17 cellular contexts compared by ENCODE assay signal in genomic region chr21:34008618-34009017, GRCh38.
DNase-seq lines count a peak whose midpoint lies in the region; ATAC-seq and TF ChIP-seq lines count a peak whose summit lies in the region.
"Had no signal": no experiment of that assay in that cellular context is flagged by ENCODE, and none has a peak within 500 bp of the region (broad histone marks: within the 10 kb centered on the region; RNA-seq: fewer than 3 reads in every experiment).

No MANE protein-coding gene starts in this region.

- H4K91ac ChIP-seq in H9 (ENCODE audit: insufficient read length, low read depth, low read length): no peak overlapping the region

- H3K36me3 ChIP-seq in ovary: no peaks in the 10 kb centered on the region
- H3K36me3 ChIP-seq: right lobe of liver, tibial nerve had no signal

- no peak overlapping the region for H2AK5ac ChIP-seq in H9 (ENCODE audit: insufficient read length, low read length)

- H3T11ph ChIP-seq in H9 (ENCODE audit: low read length): no peak overlapping the region

- no peak overlapping the region for H3K23ac ChIP-seq in H9 (ENCODE audit: insufficient read length, low read depth, low read length)

- no peak overlapping the region for H3K18ac ChIP-seq in H9 (ENCODE audit: insufficient read length, low read depth, low read length)

- H2BK12ac ChIP-seq in H9 (ENCODE audit: insufficient read length, low read depth, low read length): no peak overlapping the region

- H3K9me3 Mint-ChIP-seq in H9: peaks cover 17 to 23% of the 10 kb centered on the region in 2 experiments
- H3K9me3 Mint-ChIP-seq in activated naive CD4-positive, alpha-beta T cell treated with anti-CD3 and anti-CD28 coated beads, Interleukin-2, amount 50 U/mL, for 72 hours: peaks cover 14 to 24% of the 10 kb centered on the region in 2 donors

- H2BK20ac ChIP-seq in H9 (ENCODE audit: low read depth, low read length, poor library complexity, severe bottlenecking): no peak overlapping the region

- no peak for TF ChIP-seq EP300 in ovary (IDR thresholded peaks at IDR 0.05)

- H3K9me3 ChIP-seq in H9 (ENCODE audit: control insufficient read depth, low read depth, low read length) (no peaks in the 10 kb centered on the region), ovary (no peaks in the 10 kb centered on the region)

- DNase-seq in H9: no peak
- peak; percentile 79 for DNase-seq in NCI-H226
- DNase-seq in activated naive CD4-positive, alpha-beta T cell treated with anti-CD3 and anti-CD28 coated beads, Interleukin-2, amount 50 U/mL, for 72 hours (ENCODE audit: low spot score in 2 of 2): peak; percentile 57 to 84
- DNase-seq in stimulated activated CD4-positive, alpha-beta T cell treated with anti-CD3 and anti-CD28 coated beads, Interleukin-4, amount 100 ng/mL, for 24 hours: peak; percentile 77
- DNase-seq in ovary: no peak
- no peak for DNase-seq in NCI-H446 treated with DMSO at 0.1 percent for 48 hours (lab: John Stamatoyannopoulos, UW)
- DNase-seq in germinal center (ENCODE audit: low spot score): no peak
- DNase-seq: C1 segment of cervical spinal cord; caudate nucleus; DMS79; effector memory CD4-positive, alpha-beta T cell; foreskin keratinocyte; KG1; right lobe of liver had no signal

- H3K27ac Mint-ChIP-seq in H9: peak overlapping the region in 2 of 3 experiments; percentile 77; a peak in 4 of 7 replicates
- peak overlapping the region in 1 of 2 donors; percentile 17 for H3K27ac Mint-ChIP-seq in activated naive CD4-positive, alpha-beta T cell treated with anti-CD3 and anti-CD28 coated beads, Interleukin-2, amount 50 U/mL, for 72 hours
- H3K27ac Mint-ChIP-seq: memory B cell had no signal

- no peak overlapping the region for H2AFZ ChIP-seq in H9 (ENCODE audit: low read length)

- no peak overlapping the region for H3K9ac ChIP-seq in H9 (ENCODE audit: extremely low read depth, insufficient read length, low read length)

- no peak for TF ChIP-seq POLR2A in ovary (IDR thresholded peaks at IDR 0.05)

- no peaks in the 10 kb centered on the region for H3K23me2 ChIP-seq in H9 (ENCODE audit: insufficient read length, low read depth, low read length, poor library complexity, severe bottlenecking)

- no peak overlapping the region for H4K8ac ChIP-seq in H9 (replicated peaks; ENCODE audit: insufficient read length, low read depth, low read length)

- no peak overlapping the region for H3K4ac ChIP-seq in H9 (ENCODE audit: low read depth, low read length)

- peaks cover 14 to 15% of the 10 kb centered on the region in 2 experiments for H3K4me1 Mint-ChIP-seq in H9
- H3K4me1 Mint-ChIP-seq: memory B cell had no signal

- no peak overlapping the region for H3K27ac ChIP-seq in H9 (ENCODE audit: insufficient read length, low read depth, low read length)
- no peak overlapping the region for H3K27ac ChIP-seq in ovary
- H3K27ac ChIP-seq: foreskin keratinocyte, right lobe of liver, tibial nerve had no signal

- H3K4me1 ChIP-seq in H9 (ENCODE audit: insufficient read depth, low read length) (no peaks in the 10 kb centered on the region), ovary (ENCODE audit: insufficient read depth) (peaks cover 2% of the 10 kb centered on the region)
- H3K4me1 ChIP-seq: foreskin keratinocyte, right lobe of liver had no signal

- H3K56ac ChIP-seq in H9 (ENCODE audit: insufficient read length, low read depth, low read length): no peak overlapping the region

- no CpG with 5 or more reads among the region's 5 CpGs for WGBS in H9 (ENCODE audit: extremely low coverage, insufficient read length, low lambda C conversion rate)
- WGBS in ovary, 3 donors: 70 to 75% (median 73%) methylated on average over 5 of the region's 5 CpGs

- H3K4me3 ChIP-seq in ovary: no peak overlapping the region
- H3K4me3 ChIP-seq: right lobe of liver, tibial nerve had no signal

- H2BK15ac ChIP-seq in H9 (ENCODE audit: low read depth, low read length): no peak overlapping the region

- no peaks in the 10 kb centered on the region for H3K27me3 ChIP-seq in H9 (ENCODE audit: insufficient read depth, low read length)
- no peaks in the 10 kb centered on the region for H3K27me3 ChIP-seq in ovary
- H3K27me3 ChIP-seq: foreskin keratinocyte, right lobe of liver, tibial nerve had no signal

- no peak overlapping the region for H2BK5ac ChIP-seq in H9 (ENCODE audit: insufficient read length, low read length)

- peaks cover 2 to 20% (median 9%) of the 10 kb centered on the region in 3 experiments; a peak in 5 of 7 replicates for H3K36me3 Mint-ChIP-seq in H9 (ENCODE audit: insufficient read depth in 1 of 3, low read depth in 3 of 3)
- H3K36me3 Mint-ChIP-seq in activated naive CD4-positive, alpha-beta T cell treated with anti-CD3 and anti-CD28 coated beads, Interleukin-2, amount 50 U/mL, for 72 hours: peaks cover 21 to 48% of the 10 kb centered on the region in 2 donors

- no peaks in the 10 kb centered on the region for H3K79me1 ChIP-seq in H9 (ENCODE audit: insufficient read depth, low read depth, low read length, poor library complexity, severe bottlenecking)

- no peak overlapping the region; a peak in 1 of 5 replicates for H3K4me3 Mint-ChIP-seq in H9
- H3K4me3 Mint-ChIP-seq: memory B cell had no signal

- H4K5ac ChIP-seq in H9 (ENCODE audit: insufficient read length, low read depth, low read length): no peak overlapping the region

- H3K79me2 ChIP-seq in H9 (ENCODE audit: insufficient read depth, low read length): no peaks in the 10 kb centered on the region

- H2BK120ac ChIP-seq in H9 (ENCODE audit: low read depth, low read length, poor library complexity, severe bottlenecking): no peak overlapping the region

- no peak for TF ChIP-seq CTCF in H9 (conservative IDR thresholded peaks at IDR 0.05)
- TF ChIP-seq CTCF in ovary (IDR thresholded peaks at IDR 0.05): no peak

- H3K14ac ChIP-seq in H9 (ENCODE audit: insufficient read depth, low read length): no peak overlapping the region

- intact Hi-C loops in ovary (cut with DNase I): loop anchor here in 1 of 4 donors (10.0 kb wide), 1 partner anchor 74 kb away; no protein-coding TSS in a partner anchor

- H4K20me1 ChIP-seq in H9 (ENCODE audit: control insufficient read depth, insufficient read depth, insufficient read length): no peaks in the 10 kb centered on the region

- no peak overlapping the region for H3K4me2 ChIP-seq in H9 (ENCODE audit: insufficient read depth, insufficient read length, low read length)

- peaks cover 2% of the 10 kb centered on the region; the same call in 1 of the 2 replicates for H3K27me3 Mint-ChIP-seq in H9 (ENCODE audit: low read depth)
- H3K27me3 Mint-ChIP-seq: memory B cell had no signal

- ATAC-seq in activated naive CD4-positive, alpha-beta T cell treated with anti-CD3 and anti-CD28 coated beads, Interleukin-2, amount 50 U/mL, for 72 hours: peak; percentile 98 to 99
- ATAC-seq: foreskin keratinocyte, HCT116, right lobe of liver had no signal

Comparison
In these comparisons a context has a peak if more than half of its experiments do, and no peak if none do; other contexts are left out.
1. DNase-seq: peak in NCI-H226 (single experiment), activated naive CD4-positive, alpha-beta T cell treated with anti-CD3 and anti-CD28 coated beads, Interleukin-2, amount 50 U/mL, for 72 hours (2 of 2) and stimulated activated CD4-positive, alpha-beta T cell treated with anti-CD3 and anti-CD28 coated beads, Interleukin-4, amount 100 ng/mL, for 24 hours (single experiment); none in H9 (single experiment), ovary (0 of 5), NCI-H446 treated with DMSO at 0.1 percent for 48 hours (single experiment) and germinal center (single experiment).